8 cellular contexts compared by ENCODE assay signal in the genomic region with DNA sequence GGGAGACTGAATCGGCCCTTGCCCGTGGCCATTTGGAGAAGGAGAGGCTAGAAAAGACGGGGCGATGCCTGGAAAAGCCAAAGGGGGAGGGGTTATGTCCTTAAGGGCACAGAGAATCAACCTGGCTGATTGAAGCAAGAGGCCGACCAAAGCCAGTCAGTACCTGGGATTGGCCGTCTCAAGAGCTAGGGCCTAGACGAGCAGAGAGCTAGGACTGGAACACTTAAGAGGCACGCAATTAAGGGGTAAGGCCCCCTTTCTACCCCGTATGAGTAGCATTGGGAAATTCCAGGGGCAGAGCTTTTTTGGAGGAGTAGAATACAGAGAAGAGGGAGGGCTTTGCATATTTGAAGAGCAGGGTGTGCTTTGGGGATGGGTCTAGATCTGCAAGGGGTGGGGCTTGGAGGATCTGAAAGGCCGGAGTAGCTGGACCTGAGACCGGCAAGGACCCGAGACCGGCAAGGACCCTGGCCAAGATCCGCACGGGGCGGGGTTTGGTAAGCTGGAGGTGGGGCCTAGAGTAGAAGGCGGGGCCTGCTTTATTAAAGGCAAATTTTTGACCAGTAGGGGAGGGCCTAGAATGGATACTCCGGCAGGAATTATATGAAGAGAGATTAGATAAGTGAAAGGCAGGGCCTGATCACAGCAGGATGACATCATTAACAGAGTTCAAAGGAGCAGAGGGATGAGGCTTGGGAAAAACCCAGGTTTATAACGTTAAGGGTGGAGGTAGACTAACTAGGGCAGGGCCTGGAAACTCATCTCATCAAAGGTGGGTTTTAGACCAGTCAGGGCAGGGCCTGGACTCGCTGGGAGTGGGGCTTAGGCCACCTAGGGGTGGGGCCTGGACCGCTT. TPM values are rescaled to one million over a fixed set of nuclear protein-coding genes. Genes with fewer than 3 reads are reported as not detected.
A peak's percentile ranks its signal among the peaks of the same experiment; 100 is the strongest.
DNase-seq lines count a peak whose midpoint lies in the region; ATAC-seq and TF ChIP-seq lines count a peak whose summit lies in the region.

No MANE protein-coding gene starts in this region.

- no peak overlapping the region for H3K27ac Mint-ChIP-seq in neural crest cell (ENCODE audit: unreplicated experiment)

- no peak for TF ChIP-seq CTCF in neural crest cell (conservative IDR thresholded peaks at IDR 0.05)

- H3K4me3 ChIP-seq in Karpas-422 (ENCODE audit: low read length), result no peak overlapping the region

- H3K4me1 Mint-ChIP-seq in neural crest cell, result peaks cover 31% of the 10 kb centered on the region

- no peak overlapping the region for H3K9ac ChIP-seq in Karpas-422 (ENCODE audit: low read length)

- peaks cover 12% of the 10 kb centered on the region for H3K9me3 ChIP-seq in Karpas-422 (ENCODE audit: low read length)

- H3K9me3 Mint-ChIP-seq in neural crest cell, result peaks cover 6% of the 10 kb centered on the region

- H3K27me3 ChIP-seq in Karpas-422 (ENCODE audit: low read length), result peaks cover 2% of the 10 kb centered on the region; the same call in 1 of the 2 replicates

- H3K4me3 Mint-ChIP-seq in neural crest cell, result peak overlapping the region; percentile 91

- H3K4me2 ChIP-seq in Karpas-422 (ENCODE audit: low read depth, low read length, poor library complexity, severe bottlenecking), result no peak overlapping the region

- no peak overlapping the region for H3K27ac ChIP-seq in Karpas-422 (ENCODE audit: low read length)

- H3K79me2 ChIP-seq in Karpas-422 (ENCODE audit: low read length), result no peaks in the 10 kb centered on the region

- no peaks in the 10 kb centered on the region for H3K9me2 ChIP-seq in Karpas-422 (replicated peaks; ENCODE audit: insufficient read depth, low read length)

- no peaks in the 10 kb centered on the region for H3K36me3 ChIP-seq in Karpas-422 (ENCODE audit: insufficient read depth, low read length)

- ATAC-seq in GM19324 (IDR thresholded peaks at IDR 0.05; ENCODE audit: low FRiP score, unreplicated experiment) (no peak), GM21367 (IDR thresholded peaks at IDR 0.05; ENCODE audit: unreplicated experiment) (no peak)

- DNase-seq in Daoy (ENCODE audit: low read depth) (peak; percentile 68), NCI-H526 treated with DMSO at 0.1 percent for 48 hours (lab: John Stamatoyannopoulos, UW) (peak; percentile 88), ecto neural progenitor cell (ENCODE audit: low spot score) (peak; percentile 77), neural crest cell (ENCODE audit: low read depth, low spot score) (no peak), Karpas-422 (no peak)
- no peak for DNase-seq in activated effector memory CD4-positive, alpha-beta T cell treated with anti-CD3 and anti-CD28 coated beads, Interleukin-2, amount 50 U/mL, for 16 hours

- no peaks in the 10 kb centered on the region for H3K36me3 Mint-ChIP-seq in neural crest cell (ENCODE audit: low read depth)

- no peaks in the 10 kb centered on the region for H3K4me1 ChIP-seq in Karpas-422 (ENCODE audit: low read length)

- H4K20me1 ChIP-seq in Karpas-422 (ENCODE audit: insufficient read depth, low read depth, low read length), result no peaks in the 10 kb centered on the region

- H2AFZ ChIP-seq in Karpas-422 (ENCODE audit: low read length), result no peak overlapping the region

- H3K27me3 Mint-ChIP-seq in neural crest cell (ENCODE audit: low read depth), result peaks cover 54% of the 10 kb centered on the region

RNA-seq across cellular contexts. Expression of gene CACNG6, which starts 10.7 kb away (rescaled TPM):
- total RNA-seq in Daoy (2014; rRNA removed; shearing (Covaris generic)), result 1.0 and 9.3 TPM in 2 replicates
- 0.77 and 0.82 TPM in 2 replicates for total RNA-seq in neural crest cell
- not detected in 2 replicates for total RNA-seq in Karpas-422 (2014; rRNA removed; shearing (Covaris generic); ENCODE audit: low replicate concordance)

RNA-seq across cellular contexts. Expression of gene CACNG8, which starts 18.0 kb away (rescaled TPM):
- 0.48 and 2.9 TPM in 2 replicates for total RNA-seq in Daoy (2014; rRNA removed; shearing (Covaris generic))
- 0.23 and 0.33 TPM in 2 replicates for total RNA-seq in neural crest cell
- not detected in 2 replicates for total RNA-seq in Karpas-422 (2014; rRNA removed; shearing (Covaris generic); ENCODE audit: low replicate concordance)

Comparison
In these comparisons a context has a peak if more than half of its experiments do, and no peak if none do; other contexts are left out.
1. DNase-seq: peak in Daoy (single experiment), NCI-H526 treated with DMSO at 0.1 percent for 48 hours (single experiment) and ecto neural progenitor cell (single experiment); none in neural crest cell (single experiment), activated effector memory CD4-positive, alpha-beta T cell treated with anti-CD3 and anti-CD28 coated beads, Interleukin-2, amount 50 U/mL, for 16 hours (single experiment) and Karpas-422 (single experiment).